In genomic region chr1:9413143-9413876, GRCh38 we compare ENCODE assay signal across 8 cellular contexts.
DNase-seq lines count a peak whose midpoint lies in the region; ATAC-seq and TF ChIP-seq lines count a peak whose summit lies in the region.

No MANE protein-coding gene starts in this region.

- H3K9ac ChIP-seq in muscle layer of colon (ENCODE audit: low read length): no peak overlapping the region

- H3K9me3 ChIP-seq in WERI-Rb-1 (ENCODE audit: severe bottlenecking) (no peaks in the 10 kb centered on the region), muscle layer of colon (ENCODE audit: low read length) (no peaks in the 10 kb centered on the region), stomach (no peaks in the 10 kb centered on the region)

- ATAC-seq in GM19452 (IDR thresholded peaks at IDR 0.05; ENCODE audit: unreplicated experiment) (peak; percentile 59), HG03469 (IDR thresholded peaks at IDR 0.05; ENCODE audit: unreplicated experiment) (peak; percentile 43)

- no peak for TF ChIP-seq CTCF in AG10803 (conservative IDR thresholded peaks at IDR 0.05; ENCODE audit: low read length)
- no peak for TF ChIP-seq CTCF in WERI-Rb-1 (IDR thresholded peaks at IDR 0.05; ENCODE audit: low read depth, low read length)
- TF ChIP-seq CTCF in choroid plexus epithelial cell (conservative IDR thresholded peaks at IDR 0.05; ENCODE audit: low read depth, low read length): no peak
- no peak for TF ChIP-seq CTCF in stomach (IDR thresholded peaks at IDR 0.05)

- H3K4me1 ChIP-seq in muscle layer of colon (ENCODE audit: insufficient read depth, low read length) (peaks cover 18% of the 10 kb centered on the region), stomach (peaks cover 21 to 34% (median 32%) of the 10 kb centered on the region in 4 donors)

- peak overlapping the region; percentile 57 for H3K27ac ChIP-seq in WERI-Rb-1
- peak overlapping the region; percentile 79 for H3K27ac ChIP-seq in muscle layer of colon (ENCODE audit: low read depth, low read length)
- H3K27ac ChIP-seq in stomach: peak overlapping the region; percentile 91 to 93 (median 92)

- no peaks in the 10 kb centered on the region for H3K27me3 ChIP-seq in WERI-Rb-1 (ENCODE audit: insufficient read depth, low read depth, severe bottlenecking)
- H3K27me3 ChIP-seq in muscle layer of colon (ENCODE audit: control insufficient read depth in 1 of 2, insufficient read depth in 2 of 2, low read length in 2 of 2): no peaks in the 10 kb centered on the region
- H3K27me3 ChIP-seq in stomach: no peaks in the 10 kb centered on the region

- 7 to 15% (median 10%) methylated on average over 14 to 15 of the region's 15 CpGs for WGBS in stomach, 5 donors

- no peak for TF ChIP-seq EP300 in stomach (IDR thresholded peaks at IDR 0.05)

- peak; percentile 91 for DNase-seq in AG10803 (ENCODE audit: low read depth)
- peak; percentile 82 for DNase-seq in WERI-Rb-1
- DNase-seq in choroid plexus epithelial cell (ENCODE audit: low read depth): peak; percentile 97
- DNase-seq in stomach: peak; percentile 86
- DNase-seq in NCI-H128 (lab: John Stamatoyannopoulos, UW; ENCODE audit: unreplicated experiment): no peak

- H3K4me3 ChIP-seq in AG10803 (ENCODE audit: low read length) (peak overlapping the region; percentile 30), WERI-Rb-1 (ENCODE audit: low read depth, low read length) (no peak overlapping the region), choroid plexus epithelial cell (ENCODE audit: low read depth, low read length) (no peak overlapping the region), muscle layer of colon (ENCODE audit: low read depth in 1 of 2, low read length in 2 of 2) (no peak overlapping the region), stomach (no peak overlapping the region)

- no peak for TF ChIP-seq POLR2A in stomach (IDR thresholded peaks at IDR 0.05)

- intact Hi-C loops in stomach (cut with DNase I; ENCODE audit: low total_unique reads): no loop called here

- H3K36me3 ChIP-seq in WERI-Rb-1: no peaks in the 10 kb centered on the region
- no peaks in the 10 kb centered on the region for H3K36me3 ChIP-seq in muscle layer of colon (ENCODE audit: insufficient read depth, low read length)
- no peaks in the 10 kb centered on the region for H3K36me3 ChIP-seq in stomach
